13 cellular contexts compared by ENCODE assay signal in the genomic region with DNA sequence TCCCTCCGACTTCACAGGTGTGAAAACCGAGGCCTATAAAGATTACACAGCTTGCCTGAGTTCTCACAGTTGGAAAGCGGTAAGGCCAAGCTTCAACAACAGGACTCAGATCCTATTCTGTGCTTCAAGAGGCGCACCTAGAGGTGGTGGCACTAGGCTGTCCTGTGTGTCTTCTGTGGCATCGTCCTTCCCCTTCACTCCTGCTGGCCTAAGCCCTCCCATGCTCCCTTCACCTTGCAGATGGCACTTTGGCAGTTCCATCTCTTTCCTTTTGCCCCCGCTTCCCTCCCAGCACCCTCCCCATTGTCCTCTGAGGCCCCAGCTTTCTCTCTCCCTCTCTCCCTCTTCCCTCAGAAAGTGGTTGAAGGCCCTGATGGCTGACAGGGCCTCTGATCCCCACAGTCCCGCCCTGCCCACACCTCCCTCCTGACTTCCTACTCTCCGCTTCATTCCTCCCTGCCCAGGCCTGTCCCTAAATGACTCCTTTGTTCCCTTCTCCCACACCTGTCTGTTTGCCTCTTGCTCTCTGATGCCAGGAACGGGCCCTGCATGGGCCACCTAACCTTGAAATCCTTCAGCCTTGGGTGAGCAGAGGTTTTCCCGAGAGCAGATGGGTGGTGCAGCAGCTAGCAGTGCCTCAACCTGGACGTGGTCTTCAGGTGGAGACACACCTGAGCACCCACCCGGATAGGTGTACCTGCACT. TPM values are rescaled to one million over a fixed set of nuclear protein-coding genes. Genes with fewer than 3 reads are reported as not detected.
DNase-seq lines count a peak whose midpoint lies in the region; ATAC-seq, FAIRE-seq and TF ChIP-seq lines count a peak whose summit lies in the region.
"Had no signal": no experiment of that assay in that cellular context is flagged by ENCODE, and none has a peak within 500 bp of the region (broad histone marks: within the 10 kb centered on the region; RNA-seq: fewer than 3 reads in every experiment).

No MANE protein-coding gene starts in this region.

- TF ChIP-seq POLR2A in adrenal gland (IDR thresholded peaks at IDR 0.05) (no peak), GM12891 (IDR thresholded peaks at IDR 0.05; ENCODE audit: low read depth, low read length) (no peak)

- H3K27ac ChIP-seq in adrenal gland (no peak overlapping the region), tibial artery (no peak overlapping the region)
- H3K27ac ChIP-seq: parathyroid adenoma had no signal

- H3K4me1 ChIP-seq in adrenal gland (replicated peaks in 1 of 2) (no peaks in the 10 kb centered on the region), tibial artery (peaks cover 0 to 23% (median 10%) of the 10 kb centered on the region in 4 donors)
- H3K4me1 ChIP-seq: parathyroid adenoma had no signal

- no peaks in the 10 kb centered on the region for H3K36me3 ChIP-seq in adrenal gland (replicated peaks in 1 of 2)
- H3K36me3 ChIP-seq in tibial artery = no peaks in the 10 kb centered on the region

- no peaks in the 10 kb centered on the region for H3K27me3 ChIP-seq in adrenal gland
- H3K27me3 ChIP-seq in tibial artery = no peaks in the 10 kb centered on the region

- FAIRE-seq in GM12891 (lab: Jason Lieb, UNC) = no peak

- peak; percentile 55 for ATAC-seq in left colon

- 65 to 81% (median 75%) methylated on average over 11 to 12 of the region's 12 CpGs for WGBS in adrenal gland, 4 donors

- no peaks in the 10 kb centered on the region for H3K9me3 ChIP-seq in adrenal gland (replicated peaks in 1 of 3)
- no peaks in the 10 kb centered on the region for H3K9me3 ChIP-seq in tibial artery

- H3K4me3 ChIP-seq in adrenal gland (no peak overlapping the region), tibial artery (no peak overlapping the region)

- intact Hi-C loops in adrenal gland (cut with DNase I) = no loop called here
- intact Hi-C loops in left colon (cut with DNase I, micrococcal nuclease) = no loop called here
- intact Hi-C loops in tibial artery (cut with DNase I; ENCODE audit: low total_unique reads) = no loop called here

- peak; percentile 7 for DNase-seq in activated CD8-positive, alpha-beta memory T cell treated with anti-CD3 and anti-CD28 coated beads, Interleukin-2, amount 50 U/mL, for 4 hours
- no peak for DNase-seq in activated CD8-positive, alpha-beta memory T cell treated with anti-CD3 and anti-CD28 coated beads for 24 hours
- peak in 4 of 7 donors; percentile 0 to 24 (median 6) for DNase-seq in adrenal gland
- peak; percentile 27 to 61 for DNase-seq in left colon
- DNase-seq in tibial artery = peak; percentile 13 to 39
- no peak for DNase-seq in GM12891 (ENCODE audit: insufficient read length, low spot score)
- DNase-seq in DMS53 (lab: John Stamatoyannopoulos, UW) = no peak
- no peak for DNase-seq in cerebellum (ENCODE audit: low spot score)
- DNase-seq: GOT3, Kasumi-1, NCI-H2081 treated with DMSO at 0.1 percent for 48 hours had no signal

- no peak for TF ChIP-seq CTCF in adrenal gland (IDR thresholded peaks at IDR 0.05)
- TF ChIP-seq CTCF in tibial artery (IDR thresholded peaks at IDR 0.05) = no peak

TF ChIP-seq in GM12891, 5 proteins besides CTCF, POLR2A, EP300 and RAD21:
- TF ChIP-seq POU2F2 (IDR thresholded peaks at IDR 0.05; ENCODE audit: low read depth, low read length) (no peak), POLR2AphosphoS5 (IDR thresholded peaks at IDR 0.05; ENCODE audit: low read depth, low read length) (no peak), PAX5 (IDR thresholded peaks at IDR 0.05; ENCODE audit: insufficient read depth, low read length, severe bottlenecking) (no peak), TAF1 (IDR thresholded peaks at IDR 0.05; ENCODE audit: low read depth, low read length) (no peak), SPI1 (IDR thresholded peaks at IDR 0.05; ENCODE audit: low read depth, low read length) (no peak)

RNA-seq across cellular contexts. Expression of gene TRIM29, which starts 5.8 kb away (rescaled TPM):
- total RNA-seq in adrenal gland (1 to 10 TPM in 3 of 8 donors, under 1 TPM in 2, not detected in 3; 0.24 to 4.3 (median 1.1) TPM), left colon (1 to 10 TPM; 6.1 to 8.6 TPM), cerebellum (0.64 TPM)
- 1 to 10 TPM in 2 of 3 donors, under 1 TPM in 1; 0.70 to 2.6 (median 1.2) TPM for polyA plus RNA-seq in adrenal gland
- polyA plus RNA-seq in GM12891 (2012; ENCODE audit: low read depth, missing spikeins) = 0.28 TPM
- total RNA-seq: fibroblast of lung had no signal
- polyA plus RNA-seq: fibroblast of lung had no signal

Comparison
In these comparisons a context has a peak if more than half of its experiments do, and no peak if none do; other contexts are left out.
1. DNase-seq: peak in activated CD8-positive, alpha-beta memory T cell treated with anti-CD3 and anti-CD28 coated beads, Interleukin-2, amount 50 U/mL, for 4 hours (single experiment), adrenal gland (4 of 7), left colon (2 of 2) and tibial artery (2 of 2); none in activated CD8-positive, alpha-beta memory T cell treated with anti-CD3 and anti-CD28 coated beads for 24 hours (single experiment), GM12891 (single experiment), DMS53 (single experiment) and cerebellum (single experiment).